ENCODE assay signal across 8 cellular contexts in the genomic region with DNA sequence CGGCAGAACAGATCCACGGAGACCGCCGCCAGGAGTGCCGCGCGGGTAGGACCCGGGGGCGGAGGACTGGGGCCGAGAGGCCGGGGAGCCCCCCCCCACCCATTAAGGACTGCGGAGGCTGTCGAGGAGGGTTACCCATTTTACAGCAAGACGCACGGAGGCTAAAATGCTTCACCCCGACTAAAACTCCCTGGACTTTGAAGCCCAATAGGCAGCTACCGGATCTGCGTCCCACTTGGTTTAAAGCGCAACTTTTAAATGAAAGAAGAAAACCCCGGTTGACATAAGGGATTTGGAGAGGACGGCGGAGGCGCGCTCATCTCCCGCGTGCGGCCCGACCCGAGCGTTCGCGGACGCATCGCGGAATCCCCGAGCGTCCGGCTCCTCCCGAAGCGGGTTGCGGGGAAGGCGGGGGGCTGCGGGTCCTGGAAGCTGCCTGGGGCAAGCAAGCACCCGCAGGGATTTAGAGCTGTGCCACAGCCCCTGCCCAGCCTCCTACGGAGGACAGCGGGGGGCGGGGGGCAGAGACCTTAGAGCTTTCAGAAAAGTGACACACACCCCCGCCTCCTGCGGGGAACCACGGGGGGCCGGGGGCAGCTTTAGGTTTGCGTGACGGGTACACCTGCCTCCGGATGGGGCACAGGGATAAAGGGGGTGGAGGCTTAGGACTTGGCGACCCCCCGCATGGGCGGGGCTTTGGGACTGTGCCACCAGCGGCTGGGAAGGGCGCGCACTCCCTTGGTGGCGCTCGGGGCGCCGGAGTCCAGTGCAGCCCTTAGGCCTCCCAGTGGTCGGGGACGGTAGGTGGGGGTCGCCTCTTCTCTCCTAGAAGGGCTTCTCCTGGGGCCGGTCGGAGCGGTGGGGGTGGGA. TPM values are rescaled to one million over a fixed set of nuclear protein-coding genes. Genes with fewer than 3 reads are reported as not detected.
DNase-seq lines count a peak whose midpoint lies in the region; ATAC-seq lines count a peak whose summit lies in the region.

No MANE protein-coding gene starts in this region.

- no peaks in the 10 kb centered on the region for H3K9me3 Mint-ChIP-seq in activated CD4-positive, alpha-beta T cell treated with anti-CD3 and anti-CD28 coated beads, Interleukin-2, amount 10 ng/mL, durations not matched to agents 24 days and 14 days
- no peaks in the 10 kb centered on the region for H3K9me3 Mint-ChIP-seq in activated T-helper 2 cell treated with anti-CD3 and anti-CD28 coated beads, Interferon-gamma antibody, Interleukin-2, Interleukin-4, amounts not matched to agents 10 μg/mL and 5 μg/mL and 100 μg/mL, durations not matched to agents 14 hours and 24 hours and 36 hours
- H3K9me3 Mint-ChIP-seq in activated CD4-positive, alpha-beta T cell treated with anti-CD3 and anti-CD28 coated beads for 36 hours (ENCODE audit: low read depth) = no peaks in the 10 kb centered on the region

- no peak overlapping the region for H3K9ac ChIP-seq in iPS-20b (ENCODE audit: low read depth, low read length)

- peaks cover 3% of the 10 kb centered on the region; the same call in 1 of the 2 replicates for H3K4me1 ChIP-seq in iPS-20b (ENCODE audit: insufficient read depth, low read length)
- peaks cover 2% of the 10 kb centered on the region for H3K4me1 ChIP-seq in thymus (ENCODE audit: control insufficient read depth, insufficient read depth, low read length)

- peaks cover 4% of the 10 kb centered on the region for H3K36me3 ChIP-seq in iPS-20b (ENCODE audit: insufficient read depth, low read depth, low read length)
- H3K36me3 ChIP-seq in thymus (ENCODE audit: control insufficient read depth, insufficient read depth) = no peaks in the 10 kb centered on the region

- H3K27me3 Mint-ChIP-seq in activated CD4-positive, alpha-beta T cell treated with anti-CD3 and anti-CD28 coated beads, Interleukin-2, amount 10 ng/mL, durations not matched to agents 24 days and 14 days = peaks cover 39% of the 10 kb centered on the region
- H3K27me3 Mint-ChIP-seq in activated T-helper 2 cell treated with anti-CD3 and anti-CD28 coated beads, Interferon-gamma antibody, Interleukin-2, Interleukin-4, amounts not matched to agents 10 μg/mL and 5 μg/mL and 100 μg/mL, durations not matched to agents 14 hours and 24 hours and 36 hours (ENCODE audit: low read depth) = peaks cover 33% of the 10 kb centered on the region
- H3K27me3 Mint-ChIP-seq in activated CD4-positive, alpha-beta T cell treated with anti-CD3 and anti-CD28 coated beads for 36 hours = peaks cover 28% of the 10 kb centered on the region

- POLR2A ChIA-PET in activated CD4-positive, alpha-beta T cell treated with anti-CD3 and anti-CD28 coated beads for 36 hours (lab: Charles Lee) = interaction anchor here (1.1 kb wide), 1 partner anchor 171 kb away, joined by 3 read pairs; no protein-coding TSS in a partner anchor

- H3K9me3 ChIP-seq in iPS-20b (ENCODE audit: insufficient read depth, low read depth, low read length) = no peaks in the 10 kb centered on the region; the same call in 1 of the 2 replicates
- peaks cover 7% of the 10 kb centered on the region for H3K9me3 ChIP-seq in thymus (ENCODE audit: control insufficient read depth)

- H3K27me3 ChIP-seq in iPS-20b (ENCODE audit: insufficient read depth, low read length) (peaks cover 44% of the 10 kb centered on the region), thymus (ENCODE audit: control insufficient read depth, insufficient read depth) (peaks cover 58% of the 10 kb centered on the region)

- H3K27ac ChIP-seq in iPS-20b (ENCODE audit: low read length) (no peak overlapping the region), thymus (ENCODE audit: low read depth) (no peak overlapping the region)

- DNase-seq in activated CD4-positive, alpha-beta T cell treated with anti-CD3 and anti-CD28 coated beads, Interleukin-2, amount 10 ng/mL, durations not matched to agents 24 days and 14 days = no peak
- no peak for DNase-seq in activated CD4-positive, alpha-beta T cell treated with anti-CD3 and anti-CD28 coated beads for 4 hours
- DNase-seq in activated T-helper 2 cell treated with anti-CD3 and anti-CD28 coated beads, Interferon-gamma antibody, Interleukin-2, Interleukin-4, amounts not matched to agents 10 μg/mL and 5 μg/mL and 100 μg/mL, durations not matched to agents 14 hours and 24 hours and 36 hours (ENCODE audit: low spot score) = no peak
- DNase-seq in activated CD4-positive, alpha-beta T cell treated with anti-CD3 and anti-CD28 coated beads for 36 hours = no peak

- 3% methylated on average over 70 of the region's 70 CpGs for WGBS in thymus

- H3K36me3 Mint-ChIP-seq in activated CD4-positive, alpha-beta T cell treated with anti-CD3 and anti-CD28 coated beads, Interleukin-2, amount 10 ng/mL, durations not matched to agents 24 days and 14 days (ENCODE audit: low read depth) = no peaks in the 10 kb centered on the region
- no peaks in the 10 kb centered on the region for H3K36me3 Mint-ChIP-seq in activated T-helper 2 cell treated with anti-CD3 and anti-CD28 coated beads, Interferon-gamma antibody, Interleukin-2, Interleukin-4, amounts not matched to agents 10 μg/mL and 5 μg/mL and 100 μg/mL, durations not matched to agents 14 hours and 24 hours and 36 hours (ENCODE audit: low read depth)
- H3K36me3 Mint-ChIP-seq in activated CD4-positive, alpha-beta T cell treated with anti-CD3 and anti-CD28 coated beads for 36 hours (ENCODE audit: low read depth) = no peaks in the 10 kb centered on the region

- no peak for ATAC-seq in activated CD4-positive, alpha-beta T cell treated with anti-CD3 and anti-CD28 coated beads for 36 hours
- ATAC-seq in HG02763 (IDR thresholded peaks at IDR 0.05; ENCODE audit: unreplicated experiment) = no peak
- no peak for ATAC-seq in GM21717 (IDR thresholded peaks at IDR 0.05; ENCODE audit: unreplicated experiment)

- H3K4me3 ChIP-seq in iPS-20b (ENCODE audit: low read length) (peak overlapping the region; percentile 55; the same call in 1 of the 2 replicates), thymus (ENCODE audit: low read length) (peak overlapping the region; percentile 43)

- H3K4me3 Mint-ChIP-seq in activated CD4-positive, alpha-beta T cell treated with anti-CD3 and anti-CD28 coated beads, Interleukin-2, amount 10 ng/mL, durations not matched to agents 24 days and 14 days = peak overlapping the region; percentile 55
- H3K4me3 Mint-ChIP-seq in activated T-helper 2 cell treated with anti-CD3 and anti-CD28 coated beads, Interferon-gamma antibody, Interleukin-2, Interleukin-4, amounts not matched to agents 10 μg/mL and 5 μg/mL and 100 μg/mL, durations not matched to agents 14 hours and 24 hours and 36 hours (ENCODE audit: low read depth) = peak overlapping the region; percentile 51
- no peak overlapping the region for H3K4me3 Mint-ChIP-seq in activated CD4-positive, alpha-beta T cell treated with anti-CD3 and anti-CD28 coated beads for 36 hours

- H3K4me1 Mint-ChIP-seq in activated CD4-positive, alpha-beta T cell treated with anti-CD3 and anti-CD28 coated beads, Interleukin-2, amount 10 ng/mL, durations not matched to agents 24 days and 14 days = peaks cover 8% of the 10 kb centered on the region
- H3K4me1 Mint-ChIP-seq in activated T-helper 2 cell treated with anti-CD3 and anti-CD28 coated beads, Interferon-gamma antibody, Interleukin-2, Interleukin-4, amounts not matched to agents 10 μg/mL and 5 μg/mL and 100 μg/mL, durations not matched to agents 14 hours and 24 hours and 36 hours (ENCODE audit: low read depth) = peaks cover 6% of the 10 kb centered on the region
- peaks cover 8% of the 10 kb centered on the region for H3K4me1 Mint-ChIP-seq in activated CD4-positive, alpha-beta T cell treated with anti-CD3 and anti-CD28 coated beads for 36 hours

- peak overlapping the region; percentile 37 for H3K27ac Mint-ChIP-seq in activated CD4-positive, alpha-beta T cell treated with anti-CD3 and anti-CD28 coated beads, Interleukin-2, amount 10 ng/mL, durations not matched to agents 24 days and 14 days
- no peak overlapping the region for H3K27ac Mint-ChIP-seq in activated T-helper 2 cell treated with anti-CD3 and anti-CD28 coated beads, Interferon-gamma antibody, Interleukin-2, Interleukin-4, amounts not matched to agents 10 μg/mL and 5 μg/mL and 100 μg/mL, durations not matched to agents 14 hours and 24 hours and 36 hours
- no peak overlapping the region for H3K27ac Mint-ChIP-seq in activated CD4-positive, alpha-beta T cell treated with anti-CD3 and anti-CD28 coated beads for 36 hours

- CTCF ChIA-PET in activated CD4-positive, alpha-beta T cell treated with anti-CD3 and anti-CD28 coated beads for 36 hours (lab: Charles Lee) = no interaction called here

- intact Hi-C loops in activated CD4-positive, alpha-beta T cell treated with anti-CD3 and anti-CD28 coated beads, Interleukin-2, amount 10 ng/mL, durations not matched to agents 24 days and 14 days (cut with micrococcal nuclease) = no loop called here
- intact Hi-C loops in activated T-helper 2 cell treated with anti-CD3 and anti-CD28 coated beads, Interferon-gamma antibody, Interleukin-2, Interleukin-4, amounts not matched to agents 10 μg/mL and 5 μg/mL and 100 μg/mL, durations not matched to agents 14 hours and 24 hours and 36 hours (cut with micrococcal nuclease) = no loop called here
- intact Hi-C loops in activated CD4-positive, alpha-beta T cell treated with anti-CD3 and anti-CD28 coated beads for 36 hours (cut with DNase I, micrococcal nuclease) = no loop called here

RNA-seq across cellular contexts. Expression of gene CELSR1, which starts 0.8 kb away (rescaled TPM):
- 0.36 and 0.37 TPM in 2 replicates for total RNA-seq in activated CD4-positive, alpha-beta T cell treated with anti-CD3 and anti-CD28 coated beads, Interleukin-2, amount 10 ng/mL, durations not matched to agents 24 days and 14 days
- 0.30 and 0.41 TPM in 2 replicates for total RNA-seq in activated T-helper 2 cell treated with anti-CD3 and anti-CD28 coated beads, Interferon-gamma antibody, Interleukin-2, Interleukin-4, amounts not matched to agents 10 μg/mL and 5 μg/mL and 100 μg/mL, durations not matched to agents 14 hours and 24 hours and 36 hours
- polyA plus RNA-seq in thymus = 9.4 TPM
- under 1 TPM; 0.43 to 0.46 TPM for total RNA-seq in activated CD4-positive, alpha-beta T cell treated with anti-CD3 and anti-CD28 coated beads for 36 hours
